25 cellular contexts compared by ENCODE assay signal in genomic region chr12:128603573-128604120, GRCh38.
"Had no signal": no experiment of that assay in that cellular context is flagged by ENCODE, and none has a peak within 500 bp of the region (broad histone marks: within the 10 kb centered on the region; RNA-seq: fewer than 3 reads in every experiment).

No MANE protein-coding gene starts in this region.

- H3K4me1 ChIP-seq: gastrocnemius medialis, heart left ventricle, lower lobe of right lung, neural progenitor cell, prostate gland, sigmoid colon, spleen, testis, tibial artery, upper lobe of left lung had no signal

- H2AFZ ChIP-seq: neural progenitor cell had no signal

- DNase-seq: effector CD8-positive, alpha-beta T cell; endodermal cell; foreskin fibroblast; gastrocnemius medialis; heart left ventricle; hippocampal formation; left ventricle myocardium superior; lower lobe of right lung; naive thymus-derived CD4-positive, alpha-beta T cell; right cardiac atrium; sigmoid colon; stimulated activated CD4-positive, alpha-beta T cell treated with anti-CD3 and anti-CD28 coated beads, Interleukin-4, amount 100 ng/mL, for 4 hours; stimulated activated naive CD8-positive, alpha-beta T cell treated with anti-CD3 and anti-CD28 coated beads, Interleukin-15, Interleukin-2, amounts not matched to agents 100 U/mL and 50 U/mL, for 24 hours; substantia nigra; testis; tibial artery; upper lobe of left lung had no signal

- H3K4me3 Mint-ChIP-seq: dendritic cell treated with granulocyte-macrophage colony-stimulating factor and Interleukin-4, amounts not matched to agents 40 ng/mL and 50 ng/mL, for 4 days; endodermal cell; naive thymus-derived CD4-positive, alpha-beta T cell; nephron; neural progenitor cell; stimulated activated memory B cell treated with anti-CD40 and anti-IgM and Interleukin-4, amounts not matched to agents 10 μg/mL and 1 μg/mL and 100 μg/mL, for 72 hours had no signal

- H3K9ac ChIP-seq: neural progenitor cell had no signal

- H3K36me3 ChIP-seq: gastrocnemius medialis, heart left ventricle, lower lobe of right lung, neural progenitor cell, prostate gland, sigmoid colon, spleen, tibial artery, upper lobe of left lung had no signal

- H3K36me3 Mint-ChIP-seq: naive thymus-derived CD4-positive, alpha-beta T cell; stimulated activated memory B cell treated with anti-CD40 and anti-IgM and Interleukin-4, amounts not matched to agents 10 μg/mL and 1 μg/mL and 100 μg/mL, for 72 hours had no signal

- H3K4me2 ChIP-seq: neural progenitor cell had no signal

- H3K27ac Mint-ChIP-seq: dendritic cell treated with granulocyte-macrophage colony-stimulating factor and Interleukin-4, amounts not matched to agents 40 ng/mL and 50 ng/mL, for 4 days; endodermal cell; naive thymus-derived CD4-positive, alpha-beta T cell; nephron; neural progenitor cell; stimulated activated memory B cell treated with anti-CD40 and anti-IgM and Interleukin-4, amounts not matched to agents 10 μg/mL and 1 μg/mL and 100 μg/mL, for 72 hours had no signal

- H3K4me3 ChIP-seq: gastrocnemius medialis, heart left ventricle, lower lobe of right lung, neural progenitor cell, prostate gland, sigmoid colon, spleen, testis, tibial artery, upper lobe of left lung had no signal

- ATAC-seq: esophagus mucosa; gastrocnemius medialis; heart left ventricle; left ventricle myocardium superior; lower lobe of right lung; naive thymus-derived CD4-positive, alpha-beta T cell; right cardiac atrium; stimulated activated memory B cell treated with anti-CD40 and anti-IgM and Interleukin-4, amounts not matched to agents 10 μg/mL and 1 μg/mL and 100 μg/mL, for 72 hours; stimulated activated naive CD8-positive, alpha-beta T cell treated with anti-CD3 and anti-CD28 coated beads, Interleukin-15, Interleukin-2, amounts not matched to agents 100 U/mL and 50 U/mL, for 24 hours had no signal

- H3K4me1 Mint-ChIP-seq: naive thymus-derived CD4-positive, alpha-beta T cell; stimulated activated memory B cell treated with anti-CD40 and anti-IgM and Interleukin-4, amounts not matched to agents 10 μg/mL and 1 μg/mL and 100 μg/mL, for 72 hours had no signal

- H3K9me3 ChIP-seq: gastrocnemius medialis, heart left ventricle, lower lobe of right lung, prostate gland, sigmoid colon, spleen, testis, tibial artery, upper lobe of left lung had no signal

- H3K27ac ChIP-seq: epithelial cell of prostate, gastrocnemius medialis, heart left ventricle, lower lobe of right lung, neural progenitor cell, prostate gland, sigmoid colon, spleen, testis, tibial artery, upper lobe of left lung had no signal

- H3K9me3 Mint-ChIP-seq: dendritic cell treated with granulocyte-macrophage colony-stimulating factor and Interleukin-4, amounts not matched to agents 40 ng/mL and 50 ng/mL, for 4 days; endodermal cell; nephron; neural progenitor cell had no signal

- H3K27me3 ChIP-seq: gastrocnemius medialis, heart left ventricle, neural progenitor cell, sigmoid colon, spleen, testis, tibial artery, upper lobe of left lung had no signal

- H3K27me3 Mint-ChIP-seq: dendritic cell treated with granulocyte-macrophage colony-stimulating factor and Interleukin-4, amounts not matched to agents 40 ng/mL and 50 ng/mL, for 4 days; stimulated activated memory B cell treated with anti-CD40 and anti-IgM and Interleukin-4, amounts not matched to agents 10 μg/mL and 1 μg/mL and 100 μg/mL, for 72 hours had no signal
